In the genomic region with DNA sequence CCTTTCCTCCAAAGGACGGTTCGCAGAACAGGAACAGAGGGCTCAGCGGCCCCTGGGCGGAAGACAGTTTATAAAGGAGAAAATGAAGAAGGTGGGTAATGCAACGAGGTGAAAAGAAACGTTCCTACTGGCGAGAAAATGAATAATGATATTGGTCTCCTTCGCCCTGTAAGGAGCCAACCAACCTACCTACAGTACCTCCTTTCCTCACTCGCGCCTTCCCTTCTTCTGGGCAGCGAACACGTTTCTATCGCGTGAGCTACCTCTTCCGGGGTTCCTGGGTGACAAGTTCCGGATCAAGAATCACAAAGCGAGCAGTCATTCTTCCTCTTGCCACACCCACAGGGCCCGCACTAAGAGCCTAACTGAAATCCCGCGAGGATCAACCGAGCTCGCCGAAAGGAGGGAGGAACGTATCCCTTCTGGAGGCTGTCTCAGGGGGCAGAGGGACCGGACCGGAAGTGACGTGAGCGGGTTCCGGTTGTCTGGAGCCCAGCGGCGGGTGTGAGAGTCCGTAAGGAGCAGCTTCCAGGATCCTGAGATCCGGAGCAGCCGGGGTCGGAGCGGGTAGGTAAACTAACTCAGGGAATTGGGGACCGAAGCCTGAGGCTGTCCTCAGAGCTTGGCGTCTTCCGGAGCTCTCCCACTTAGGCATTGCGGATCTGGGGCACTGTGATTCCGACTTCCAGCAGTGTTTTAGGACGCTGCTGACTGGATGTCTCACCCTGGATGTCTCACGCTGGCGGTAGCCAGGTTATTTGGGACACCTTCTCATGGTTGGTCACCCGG, we compare ENCODE assay signal across 1 cellular context.
TF ChIP-seq lines count a peak whose summit lies in the region.

A gene (minus strand): TSS at position 249 of the 789 bp plus-strand sequence. CDS start 9,452 bp downstream, outside the sequence.
A gene (plus strand): TSS at position 473 of the 789 bp plus-strand sequence. CDS start 23,793 bp downstream, outside the sequence.

TF ChIP-seq in K562, 482 proteins besides CTCF, POLR2A, EP300 and RAD21 (continued from another document):
- TF ChIP-seq, protein P1, sequence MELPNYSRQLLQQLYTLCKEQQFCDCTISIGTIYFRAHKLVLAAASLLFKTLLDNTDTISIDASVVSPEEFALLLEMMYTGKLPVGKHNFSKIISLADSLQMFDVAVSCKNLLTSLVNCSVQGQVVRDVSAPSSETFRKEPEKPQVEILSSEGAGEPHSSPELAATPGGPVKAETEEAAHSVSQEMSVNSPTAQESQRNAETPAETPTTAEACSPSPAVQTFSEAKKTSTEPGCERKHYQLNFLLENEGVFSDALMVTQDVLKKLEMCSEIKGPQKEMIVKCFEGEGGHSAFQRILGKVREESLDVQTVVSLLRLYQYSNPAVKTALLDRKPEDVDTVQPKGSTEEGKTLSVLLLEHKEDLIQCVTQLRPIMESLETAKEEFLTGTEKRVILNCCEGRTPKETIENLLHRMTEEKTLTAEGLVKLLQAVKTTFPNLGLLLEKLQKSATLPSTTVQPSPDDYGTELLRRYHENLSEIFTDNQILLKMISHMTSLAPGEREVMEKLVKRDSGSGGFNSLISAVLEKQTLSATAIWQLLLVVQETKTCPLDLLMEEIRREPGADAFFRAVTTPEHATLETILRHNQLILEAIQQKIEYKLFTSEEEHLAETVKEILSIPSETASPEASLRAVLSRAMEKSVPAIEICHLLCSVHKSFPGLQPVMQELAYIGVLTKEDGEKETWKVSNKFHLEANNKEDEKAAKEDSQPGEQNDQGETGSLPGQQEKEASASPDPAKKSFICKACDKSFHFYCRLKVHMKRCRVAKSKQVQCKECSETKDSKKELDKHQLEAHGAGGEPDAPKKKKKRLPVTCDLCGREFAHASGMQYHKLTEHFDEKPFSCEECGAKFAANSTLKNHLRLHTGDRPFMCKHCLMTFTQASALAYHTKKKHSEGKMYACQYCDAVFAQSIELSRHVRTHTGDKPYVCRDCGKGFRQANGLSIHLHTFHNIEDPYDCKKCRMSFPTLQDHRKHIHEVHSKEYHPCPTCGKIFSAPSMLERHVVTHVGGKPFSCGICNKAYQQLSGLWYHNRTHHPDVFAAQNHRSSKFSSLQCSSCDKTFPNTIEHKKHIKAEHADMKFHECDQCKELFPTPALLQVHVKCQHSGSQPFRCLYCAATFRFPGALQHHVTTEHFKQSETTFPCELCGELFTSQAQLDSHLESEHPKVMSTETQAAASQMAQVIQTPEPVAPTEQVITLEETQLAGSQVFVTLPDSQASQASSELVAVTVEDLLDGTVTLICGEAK (IDR thresholded peaks at IDR 0.05) = peak; percentile 98
- TF ChIP-seq, protein P1 (CRISPR knock-in tag; IDR thresholded peaks at IDR 0.05) = no peak
- TF ChIP-seq CREM (IDR thresholded peaks at IDR 0.05; ENCODE audit: low read depth) (peak; percentile 97), ZNF551 (CRISPR knock-in tag; IDR thresholded peaks at IDR 0.05) (no peak), TEAD4 (IDR thresholded peaks at IDR 0.05; ENCODE audit: low read length) (peak; percentile 38; the same call in 1 of the 2 replicates), TEAD4 (CRISPR knock-in tag; IDR thresholded peaks at IDR 0.05; ENCODE audit: borderline replicate concordance) (no peak), LEF1 (IDR thresholded peaks at IDR 0.05) (peak; percentile 53), IRF2 (CRISPR knock-in tag; IDR thresholded peaks at IDR 0.05) (no peak), LCOR (CRISPR knock-in tag; IDR thresholded peaks at IDR 0.05) (peak; percentile 83), HCFC1 (IDR thresholded peaks at IDR 0.05; ENCODE audit: low read depth, low read length) (peak; percentile 74)
- TF ChIP-seq, protein P2, sequence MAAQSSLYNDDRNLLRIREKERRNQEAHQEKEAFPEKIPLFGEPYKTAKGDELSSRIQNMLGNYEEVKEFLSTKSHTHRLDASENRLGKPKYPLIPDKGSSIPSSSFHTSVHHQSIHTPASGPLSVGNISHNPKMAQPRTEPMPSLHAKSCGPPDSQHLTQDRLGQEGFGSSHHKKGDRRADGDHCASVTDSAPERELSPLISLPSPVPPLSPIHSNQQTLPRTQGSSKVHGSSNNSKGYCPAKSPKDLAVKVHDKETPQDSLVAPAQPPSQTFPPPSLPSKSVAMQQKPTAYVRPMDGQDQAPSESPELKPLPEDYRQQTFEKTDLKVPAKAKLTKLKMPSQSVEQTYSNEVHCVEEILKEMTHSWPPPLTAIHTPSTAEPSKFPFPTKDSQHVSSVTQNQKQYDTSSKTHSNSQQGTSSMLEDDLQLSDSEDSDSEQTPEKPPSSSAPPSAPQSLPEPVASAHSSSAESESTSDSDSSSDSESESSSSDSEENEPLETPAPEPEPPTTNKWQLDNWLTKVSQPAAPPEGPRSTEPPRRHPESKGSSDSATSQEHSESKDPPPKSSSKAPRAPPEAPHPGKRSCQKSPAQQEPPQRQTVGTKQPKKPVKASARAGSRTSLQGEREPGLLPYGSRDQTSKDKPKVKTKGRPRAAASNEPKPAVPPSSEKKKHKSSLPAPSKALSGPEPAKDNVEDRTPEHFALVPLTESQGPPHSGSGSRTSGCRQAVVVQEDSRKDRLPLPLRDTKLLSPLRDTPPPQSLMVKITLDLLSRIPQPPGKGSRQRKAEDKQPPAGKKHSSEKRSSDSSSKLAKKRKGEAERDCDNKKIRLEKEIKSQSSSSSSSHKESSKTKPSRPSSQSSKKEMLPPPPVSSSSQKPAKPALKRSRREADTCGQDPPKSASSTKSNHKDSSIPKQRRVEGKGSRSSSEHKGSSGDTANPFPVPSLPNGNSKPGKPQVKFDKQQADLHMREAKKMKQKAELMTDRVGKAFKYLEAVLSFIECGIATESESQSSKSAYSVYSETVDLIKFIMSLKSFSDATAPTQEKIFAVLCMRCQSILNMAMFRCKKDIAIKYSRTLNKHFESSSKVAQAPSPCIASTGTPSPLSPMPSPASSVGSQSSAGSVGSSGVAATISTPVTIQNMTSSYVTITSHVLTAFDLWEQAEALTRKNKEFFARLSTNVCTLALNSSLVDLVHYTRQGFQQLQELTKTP (IDR thresholded peaks at IDR 0.05; ENCODE audit: low read depth in 1 of 2, partially characterized antibody in 2 of 2) = peak; percentile 17 to 71
- TF ChIP-seq, protein P3, sequence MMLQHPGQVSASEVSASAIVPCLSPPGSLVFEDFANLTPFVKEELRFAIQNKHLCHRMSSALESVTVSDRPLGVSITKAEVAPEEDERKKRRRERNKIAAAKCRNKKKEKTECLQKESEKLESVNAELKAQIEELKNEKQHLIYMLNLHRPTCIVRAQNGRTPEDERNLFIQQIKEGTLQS (IDR thresholded peaks at IDR 0.05) = peak; percentile 59
- TF ChIP-seq, protein P3 (CRISPR knock-in tag; conservative IDR thresholded peaks at IDR 0.05) = no peak
- TF ChIP-seq, protein P4, sequence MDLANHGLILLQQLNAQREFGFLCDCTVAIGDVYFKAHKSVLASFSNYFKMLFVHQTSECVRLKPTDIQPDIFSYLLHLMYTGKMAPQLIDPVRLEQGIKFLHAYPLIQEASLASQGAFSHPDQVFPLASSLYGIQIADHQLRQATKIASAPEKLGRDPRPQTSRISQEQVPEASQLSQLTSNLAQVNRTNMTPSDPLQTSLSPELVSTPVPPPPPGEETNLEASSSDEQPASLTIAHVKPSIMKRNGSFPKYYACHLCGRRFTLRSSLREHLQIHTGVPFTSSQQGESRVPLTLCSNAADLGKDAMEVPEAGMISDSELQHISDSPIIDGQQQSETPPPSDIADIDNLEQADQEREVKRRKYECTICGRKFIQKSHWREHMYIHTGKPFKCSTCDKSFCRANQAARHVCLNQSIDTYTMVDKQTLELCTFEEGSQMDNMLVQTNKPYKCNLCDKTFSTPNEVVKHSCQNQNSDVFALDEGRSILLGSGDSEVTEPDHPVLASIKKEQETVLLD (IDR thresholded peaks at IDR 0.05) = no peak
- TF ChIP-seq, protein P5, sequence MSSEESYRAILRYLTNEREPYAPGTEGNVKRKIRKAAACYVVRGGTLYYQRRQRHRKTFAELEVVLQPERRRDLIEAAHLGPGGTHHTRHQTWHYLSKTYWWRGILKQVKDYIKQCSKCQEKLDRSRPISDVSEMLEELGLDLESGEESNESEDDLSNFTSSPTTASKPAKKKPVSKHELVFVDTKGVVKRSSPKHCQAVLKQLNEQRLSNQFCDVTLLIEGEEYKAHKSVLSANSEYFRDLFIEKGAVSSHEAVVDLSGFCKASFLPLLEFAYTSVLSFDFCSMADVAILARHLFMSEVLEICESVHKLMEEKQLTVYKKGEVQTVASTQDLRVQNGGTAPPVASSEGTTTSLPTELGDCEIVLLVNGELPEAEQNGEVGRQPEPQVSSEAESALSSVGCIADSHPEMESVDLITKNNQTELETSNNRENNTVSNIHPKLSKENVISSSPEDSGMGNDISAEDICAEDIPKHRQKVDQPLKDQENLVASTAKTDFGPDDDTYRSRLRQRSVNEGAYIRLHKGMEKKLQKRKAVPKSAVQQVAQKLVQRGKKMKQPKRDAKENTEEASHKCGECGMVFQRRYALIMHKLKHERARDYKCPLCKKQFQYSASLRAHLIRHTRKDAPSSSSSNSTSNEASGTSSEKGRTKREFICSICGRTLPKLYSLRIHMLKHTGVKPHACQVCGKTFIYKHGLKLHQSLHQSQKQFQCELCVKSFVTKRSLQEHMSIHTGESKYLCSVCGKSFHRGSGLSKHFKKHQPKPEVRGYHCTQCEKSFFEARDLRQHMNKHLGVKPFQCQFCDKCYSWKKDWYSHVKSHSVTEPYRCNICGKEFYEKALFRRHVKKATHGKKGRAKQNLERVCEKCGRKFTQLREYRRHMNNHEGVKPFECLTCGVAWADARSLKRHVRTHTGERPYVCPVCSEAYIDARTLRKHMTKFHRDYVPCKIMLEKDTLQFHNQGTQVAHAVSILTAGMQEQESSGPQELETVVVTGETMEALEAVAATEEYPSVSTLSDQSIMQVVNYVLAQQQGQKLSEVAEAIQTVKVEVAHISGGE (CRISPR knock-in tag; IDR thresholded peaks at IDR 0.05) = peak; percentile 62 to 98 (median 96)
